25 cellular contexts compared by ENCODE assay signal in the genomic region with DNA sequence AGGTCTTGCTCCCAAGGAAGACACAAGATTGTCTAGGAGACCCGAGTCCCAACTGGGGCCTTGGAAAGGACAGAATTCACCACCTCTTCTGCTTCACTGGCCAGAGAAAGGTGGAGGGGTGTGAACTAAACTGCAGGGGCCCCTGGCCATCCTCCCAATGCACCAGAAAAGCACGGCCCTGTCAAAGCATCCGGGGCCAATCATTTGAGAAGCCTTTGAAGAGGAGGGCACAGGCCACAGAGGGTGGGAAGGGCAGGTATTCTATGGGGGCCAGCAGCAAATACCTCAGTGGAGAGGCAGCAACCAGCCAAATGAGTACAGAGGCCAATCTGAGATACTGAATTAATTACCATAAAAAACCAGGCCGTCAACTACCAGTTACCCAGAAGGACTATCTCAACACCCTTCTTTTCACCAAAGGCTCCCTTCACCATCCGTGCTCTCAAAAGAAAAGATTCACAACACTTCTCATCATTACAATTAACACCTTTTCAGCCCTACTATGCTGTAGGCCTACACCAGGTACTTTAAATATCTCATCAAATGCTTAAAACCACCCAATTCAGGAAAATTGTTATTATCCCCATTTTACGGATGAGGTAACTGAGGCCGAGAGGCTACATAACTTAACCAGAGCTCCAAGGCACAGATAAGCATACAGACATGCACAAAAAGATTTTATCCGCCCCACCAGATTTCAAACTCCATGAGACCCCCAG. TPM values are rescaled to one million over a fixed set of nuclear protein-coding genes. Genes with fewer than 3 reads are reported as not detected.
DNase-seq lines count a peak whose midpoint lies in the region; ATAC-seq, FAIRE-seq and TF ChIP-seq lines count a peak whose summit lies in the region.
"Had no signal": no experiment of that assay in that cellular context is flagged by ENCODE, and none has a peak within 500 bp of the region (broad histone marks: within the 10 kb centered on the region; RNA-seq: fewer than 3 reads in every experiment).

No MANE protein-coding gene starts in this region.

- H2BK12ac ChIP-seq in mesenchymal stem cell (ENCODE audit: low read length in 2 of 2): peak overlapping the region in 1 of 2 experiments; percentile 64

- H3K4me3 ChIP-seq in HEK293 (ENCODE audit: low read depth, low read length): no peak overlapping the region
- no peak overlapping the region for H3K4me3 ChIP-seq in mesenchymal stem cell (ENCODE audit: insufficient read depth in 1 of 2, low read depth in 1 of 2, low read length in 2 of 2)
- no peak overlapping the region for H3K4me3 ChIP-seq in pancreas
- H3K4me3 ChIP-seq: A549, cardiac muscle cell had no signal

- H3K27me3 Mint-ChIP-seq in activated T-cell treated with anti-CD3 and anti-CD28 coated beads, Interleukin-2, amount 50 U/mL, for 24 hours: no peaks in the 10 kb centered on the region
- no peaks in the 10 kb centered on the region for H3K27me3 Mint-ChIP-seq in activated T-cell treated with anti-CD3 and anti-CD28 coated beads, Interleukin-2, amount 50 U/mL, for 4 hours (ENCODE audit: low read depth)
- H3K27me3 Mint-ChIP-seq in activated naive CD8-positive, alpha-beta T cell treated with anti-CD3 and anti-CD28 coated beads for 36 hours: no peaks in the 10 kb centered on the region
- H3K27me3 Mint-ChIP-seq: B cell, memory B cell had no signal

- peak overlapping the region; percentile 88 for H3K27ac Mint-ChIP-seq in activated T-cell treated with anti-CD3 and anti-CD28 coated beads, Interleukin-2, amount 50 U/mL, for 24 hours
- peak overlapping the region; percentile 52 for H3K27ac Mint-ChIP-seq in activated naive CD8-positive, alpha-beta T cell treated with anti-CD3 and anti-CD28 coated beads for 36 hours
- H3K27ac Mint-ChIP-seq: B cell, memory B cell had no signal

- H3K9me3 ChIP-seq in HEK293 (ENCODE audit: control insufficient read depth, insufficient read depth, low read depth, low read length) (no peaks in the 10 kb centered on the region), mesenchymal stem cell (ENCODE audit: control insufficient read depth, low read length) (no peaks in the 10 kb centered on the region), pancreas (no peaks in the 10 kb centered on the region)
- H3K9me3 ChIP-seq: A549 had no signal

- H2AFZ ChIP-seq in mesenchymal stem cell (ENCODE audit: low read depth, low read length): no peak overlapping the region

- no peak overlapping the region for H3K18ac ChIP-seq in mesenchymal stem cell (ENCODE audit: low read depth in 1 of 2, low read length in 2 of 2)

- H2BK120ac ChIP-seq in mesenchymal stem cell (ENCODE audit: low read depth, low read length): no peak overlapping the region

- no peak overlapping the region for H2BK5ac ChIP-seq in mesenchymal stem cell (ENCODE audit: low read depth, low read length, poor library complexity, severe bottlenecking)

- no peaks in the 10 kb centered on the region for H3K9me3 Mint-ChIP-seq in activated T-cell treated with anti-CD3 and anti-CD28 coated beads, Interleukin-2, amount 50 U/mL, for 24 hours
- no peaks in the 10 kb centered on the region for H3K9me3 Mint-ChIP-seq in activated T-cell treated with anti-CD3 and anti-CD28 coated beads, Interleukin-2, amount 50 U/mL, for 4 hours
- no peaks in the 10 kb centered on the region for H3K9me3 Mint-ChIP-seq in activated naive CD8-positive, alpha-beta T cell treated with anti-CD3 and anti-CD28 coated beads for 36 hours
- H3K9me3 Mint-ChIP-seq: memory B cell had no signal

- intact Hi-C loops in pancreas (cut with DNase I): no loop called here

- H3K36me3 Mint-ChIP-seq in activated T-cell treated with anti-CD3 and anti-CD28 coated beads, Interleukin-2, amount 50 U/mL, for 24 hours (ENCODE audit: low read depth): peaks cover 2% of the 10 kb centered on the region
- H3K36me3 Mint-ChIP-seq in activated T-cell treated with anti-CD3 and anti-CD28 coated beads, Interleukin-2, amount 50 U/mL, for 4 hours (ENCODE audit: insufficient read depth): peaks cover 5% of the 10 kb centered on the region
- H3K36me3 Mint-ChIP-seq in activated naive CD8-positive, alpha-beta T cell treated with anti-CD3 and anti-CD28 coated beads for 36 hours: peaks cover 3% of the 10 kb centered on the region
- H3K36me3 Mint-ChIP-seq: memory B cell had no signal

- CTCF ChIA-PET in HEK293 (lab: Yijun Ruan, JAX): no interaction called here

- H4K91ac ChIP-seq in mesenchymal stem cell (ENCODE audit: low read length): no peak overlapping the region

- DNase-seq in activated T-cell treated with anti-CD3 and anti-CD28 coated beads, Interleukin-2, amount 50 U/mL, for 24 hours: peak; percentile 35
- DNase-seq in activated T-cell treated with anti-CD3 and anti-CD28 coated beads, Interleukin-2, amount 50 U/mL, for 4 hours: no peak
- DNase-seq in activated naive CD8-positive, alpha-beta T cell treated with anti-CD3 and anti-CD28 coated beads for 36 hours: no peak
- DNase-seq in mesenchymal stem cell (no peak), HPDE6-E6E7 (ENCODE audit: extremely low spot score) (no peak), pancreas (no peak)
- DNase-seq: activated CD4-positive, CD25-positive, alpha-beta regulatory T cell treated with anti-CD3 and anti-CD28 coated beads, Interleukin-2, amount 50 U/mL, for 72 hours; activated effector memory CD4-positive, alpha-beta T cell treated with anti-CD3 and anti-CD28 coated beads, Interleukin-2, amount 50 U/mL, for 16 hours; Calu3; DND-41; H7; Kasumi-1; NCI-H1694 treated with DMSO at 0.1 percent for 48 hours; NCI-H2171 treated with DMSO at 0.1 percent for 48 hours; NCI-H524 treated with DMSO at 0.1 percent for 48 hours; occipital lobe; SIG-M5; substantia nigra had no signal

- FAIRE-seq in pancreas (lab: Jason Lieb, UNC): no peak
- FAIRE-seq: A549, urothelium cell line had no signal

- H3K36me3 ChIP-seq in HEK293 (ENCODE audit: control insufficient read depth in 2 of 2, insufficient read depth in 1 of 2, low read length in 2 of 2) (no peaks in the 10 kb centered on the region), mesenchymal stem cell (ENCODE audit: control insufficient read depth in 1 of 2, insufficient read depth in 2 of 2, low read depth in 1 of 2, low read length in 2 of 2) (peaks cover 0 to 6% of the 10 kb centered on the region in 2 experiments), pancreas (no peaks in the 10 kb centered on the region)
- H3K36me3 ChIP-seq: cardiac muscle cell had no signal

- H3K27ac ChIP-seq in HEK293 (ENCODE audit: extremely low read depth, low read depth, low read length) (no peak overlapping the region), mesenchymal stem cell (ENCODE audit: low read length, poor library complexity, severe bottlenecking) (no peak overlapping the region), pancreas (no peak overlapping the region)
- H3K27ac ChIP-seq: cardiac muscle cell had no signal

- H3K4me1 ChIP-seq in HEK293 (ENCODE audit: control insufficient read depth, insufficient read depth, low read length) (no peaks in the 10 kb centered on the region; the same call in 1 of the 2 replicates), mesenchymal stem cell (ENCODE audit: control insufficient read depth, insufficient read depth, low read depth, low read length) (peaks cover 13% of the 10 kb centered on the region), pancreas (no peaks in the 10 kb centered on the region)

- peak overlapping the region; percentile 5 for H3K4me3 Mint-ChIP-seq in activated T-cell treated with anti-CD3 and anti-CD28 coated beads, Interleukin-2, amount 50 U/mL, for 24 hours
- no peak overlapping the region for H3K4me3 Mint-ChIP-seq in activated T-cell treated with anti-CD3 and anti-CD28 coated beads, Interleukin-2, amount 50 U/mL, for 4 hours
- H3K4me3 Mint-ChIP-seq in activated naive CD8-positive, alpha-beta T cell treated with anti-CD3 and anti-CD28 coated beads for 36 hours: no peak overlapping the region
- H3K4me3 Mint-ChIP-seq: B cell, memory B cell had no signal

- H3K4ac ChIP-seq in mesenchymal stem cell (ENCODE audit: low read depth in 1 of 2, low read length in 2 of 2): no peak overlapping the region

- no peak overlapping the region for H3K14ac ChIP-seq in mesenchymal stem cell (ENCODE audit: low read length in 2 of 2)

- H3K27me3 ChIP-seq in mesenchymal stem cell (ENCODE audit: control insufficient read depth in 1 of 2, insufficient read depth in 1 of 2, low read length in 2 of 2): no peaks in the 10 kb centered on the region
- H3K27me3 ChIP-seq in pancreas: no peaks in the 10 kb centered on the region
- H3K27me3 ChIP-seq: cardiac muscle cell had no signal

- 91% methylated on average over 7 of the region's 8 CpGs for WGBS in mesenchymal stem cell
- 83 to 90% methylated on average over 8 of the region's 8 CpGs for WGBS in pancreas, 2 donors

- peak overlapping the region; percentile 44 for H2BK15ac ChIP-seq in mesenchymal stem cell (ENCODE audit: low read depth, poor library complexity, severe bottlenecking)

- POLR2A ChIA-PET in HEK293 (lab: Yijun Ruan, JAX): interaction anchor here (1.5 kb wide), 1 partner anchor 15 kb away, joined by 5 read pairs; no protein-coding TSS in a partner anchor

- no peak overlapping the region for H2AK5ac ChIP-seq in mesenchymal stem cell (ENCODE audit: low read length, severe bottlenecking)

- no peak overlapping the region for H3K4me2 ChIP-seq in mesenchymal stem cell (ENCODE audit: low read length, poor library complexity, severe bottlenecking)

- H3K4me1 Mint-ChIP-seq in activated T-cell treated with anti-CD3 and anti-CD28 coated beads, Interleukin-2, amount 50 U/mL, for 24 hours (ENCODE audit: low read depth): peaks cover 84% of the 10 kb centered on the region
- peaks cover 79% of the 10 kb centered on the region for H3K4me1 Mint-ChIP-seq in activated T-cell treated with anti-CD3 and anti-CD28 coated beads, Interleukin-2, amount 50 U/mL, for 4 hours (ENCODE audit: low read depth)
- H3K4me1 Mint-ChIP-seq in activated naive CD8-positive, alpha-beta T cell treated with anti-CD3 and anti-CD28 coated beads for 36 hours: peaks cover 69% of the 10 kb centered on the region
- H3K4me1 Mint-ChIP-seq: B cell had no signal

- peaks cover 58% of the 10 kb centered on the region for H3K79me1 ChIP-seq in mesenchymal stem cell (replicated peaks; ENCODE audit: low read length, poor library complexity, severe bottlenecking)

- H4K8ac ChIP-seq in mesenchymal stem cell (ENCODE audit: low read length): peak overlapping the region; percentile 51

- H3K9ac ChIP-seq in mesenchymal stem cell (ENCODE audit: low read length): no peak overlapping the region

- TF ChIP-seq CTCF in HEK293 (tag by site-specific recombination; IDR thresholded peaks at IDR 0.05): no peak
- TF ChIP-seq CTCF in pancreas (IDR thresholded peaks at IDR 0.05): no peak

- ATAC-seq in activated T-cell treated with anti-CD3 and anti-CD28 coated beads, Interleukin-2, amount 50 U/mL, for 4 hours: no peak
- ATAC-seq in SK-N-SH treated with all-trans-retinoic acid at 6 μM for 48 hours (no peak), pancreas (no peak)
- ATAC-seq: A549 had no signal

- H3K23ac ChIP-seq in mesenchymal stem cell (ENCODE audit: low read length in 2 of 2): no peak overlapping the region

RNA-seq across cellular contexts. Expression of a gene that starts 50.7 kb away (rescaled TPM):
- total RNA-seq in activated T-cell treated with anti-CD3 and anti-CD28 coated beads, Interleukin-2, amount 50 U/mL, for 4 hours: 1 to 10 TPM; 8.9 to 9.4 (median 9.0) TPM
- total RNA-seq in activated naive CD8-positive, alpha-beta T cell treated with anti-CD3 and anti-CD28 coated beads for 36 hours: 1 to 10 TPM; 6.5 to 6.9 TPM
- polyA plus RNA-seq in mesenchymal stem cell (2013, experiment 1 of 2): 8.3 TPM
- polyA plus RNA-seq in mesenchymal stem cell (2013, experiment 2 of 2): 7.9 TPM
- total RNA-seq in pancreas: 1 to 10 TPM in 5 of 6 donors, under 1 TPM in 1; 0.94 to 2.5 (median 1.5) TPM
- polyA plus RNA-seq in pancreas: 1 to 10 TPM; 1.3 to 2.3 TPM
